ENCODE assay signal across 11 cellular contexts in the genomic region with DNA sequence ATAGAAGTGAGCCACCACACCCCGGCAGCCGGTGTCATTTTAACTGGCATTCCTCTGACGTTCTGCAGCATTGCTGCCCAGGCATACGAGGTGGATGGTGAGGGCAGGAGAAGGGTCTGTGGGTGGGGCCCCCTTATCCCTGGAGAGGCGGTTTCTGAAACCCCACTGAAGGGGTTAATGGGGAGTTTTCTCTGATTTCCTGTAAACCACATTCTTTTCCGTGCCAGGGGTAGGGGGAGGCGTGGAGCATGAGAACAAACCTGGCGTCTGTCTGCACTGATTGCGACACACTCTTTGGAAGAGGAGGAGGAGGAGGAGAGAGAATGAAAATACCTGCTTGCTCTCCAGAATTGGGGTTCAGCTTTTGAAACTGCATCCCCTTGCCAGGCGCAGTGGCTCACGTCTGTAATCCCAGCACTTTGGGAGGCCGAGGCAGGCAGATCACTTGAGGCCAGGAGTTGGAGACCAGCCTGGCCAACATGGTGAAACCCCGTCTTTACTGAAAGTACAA. TPM values are rescaled to one million over a fixed set of nuclear protein-coding genes. Genes with fewer than 3 reads are reported as not detected.
DNase-seq lines count a peak whose midpoint lies in the region; ATAC-seq and TF ChIP-seq lines count a peak whose summit lies in the region.
"Had no signal": no experiment of that assay in that cellular context is flagged by ENCODE, and none has a peak within 500 bp of the region (broad histone marks: within the 10 kb centered on the region; RNA-seq: fewer than 3 reads in every experiment).

No MANE protein-coding gene starts in this region.

- H3K27me3 ChIP-seq in H7 (ENCODE audit: control insufficient read depth, insufficient read depth, low read length), result no peaks in the 10 kb centered on the region
- H3K27me3 ChIP-seq in mammary epithelial cell (ENCODE audit: insufficient read depth, low read length), result no peaks in the 10 kb centered on the region
- peaks cover 0 to 3% of the 10 kb centered on the region in 2 donors for H3K27me3 ChIP-seq in left lung
- no peaks in the 10 kb centered on the region for H3K27me3 ChIP-seq in testis
- H3K27me3 ChIP-seq: neural progenitor cell had no signal

- in situ Hi-C loops in mammary epithelial cell (cut with MboI; ENCODE audit: low sequenced_read_pairs in 2 of 2), result no loop called here

- peaks cover 4% of the 10 kb centered on the region for H3K79me2 ChIP-seq in mammary epithelial cell (ENCODE audit: insufficient read depth, low read length)

- no peaks in the 10 kb centered on the region for H3K36me3 Mint-ChIP-seq in activated CD8-positive, alpha-beta T cell treated with anti-CD3 and anti-CD28 coated beads, Interleukin-2, amount 10 ng/mL, durations not matched to agents 7 days and 5 days (ENCODE audit: low read depth)
- H3K36me3 Mint-ChIP-seq: neural progenitor cell had no signal

- H2AFZ ChIP-seq in mammary epithelial cell (ENCODE audit: low read depth, low read length), result peak overlapping the region; percentile 43
- H2AFZ ChIP-seq: neural progenitor cell had no signal

- dilution Hi-C loops in mammary epithelial cell (cut with HindIII; ENCODE audit: low sequenced_read_pairs), result loop anchor here (5.0 kb wide), 3 partner anchors 46 to 226 kb away; a partner anchor contains a TSS

- DNase-seq in H7 (peak; percentile 71), mammary epithelial cell (peak; percentile 51), left lung (peak in 1 of 2 donors; percentile 41), testis (peak; percentile 59), NCI-H1105 treated with DMSO at 0.1 percent for 48 hours (lab: John Stamatoyannopoulos, UW) (no peak), foreskin melanocyte (no peak)
- DNase-seq in activated CD8-positive, alpha-beta T cell treated with anti-CD3 and anti-CD28 coated beads, Interleukin-2, amount 10 ng/mL, durations not matched to agents 7 days and 5 days, result no peak
- DNase-seq: activated CD4-positive, alpha-beta T cell treated with anti-CD3 and anti-CD28 coated beads, Interleukin-2, amount 50 U/mL, for 48 hours; NCI-H1417 treated with DMSO at 0.1 percent for 48 hours had no signal

- H3K27ac ChIP-seq in mammary epithelial cell (ENCODE audit: insufficient read depth, low read depth, low read length) (peak overlapping the region; percentile 9), left lung (peak overlapping the region; percentile 62 to 81), testis (no peak overlapping the region)
- H3K27ac ChIP-seq: neural progenitor cell had no signal

- CTCF ChIA-PET in mammary epithelial cell (lab: Charles Lee; ENCODE audit: low non-redundant PET), result no interaction called here
- CTCF ChIA-PET in activated CD8-positive, alpha-beta T cell treated with anti-CD3 and anti-CD28 coated beads, Interleukin-2, amount 10 ng/mL, durations not matched to agents 7 days and 5 days (lab: Charles Lee), result interaction anchor here (1.1 to 2.2 kb wide), 2 partner anchors 91 to 140 kb away, joined by 3 to 10 read pairs; no protein-coding TSS in a partner anchor

- POLR2A ChIA-PET in activated CD8-positive, alpha-beta T cell treated with anti-CD3 and anti-CD28 coated beads, Interleukin-2, amount 10 ng/mL, durations not matched to agents 7 days and 5 days (lab: Charles Lee), result no interaction called here

- no peaks in the 10 kb centered on the region for H3K36me3 ChIP-seq in H7 (replicated peaks; ENCODE audit: control insufficient read depth, insufficient read depth, low read length)
- H3K36me3 ChIP-seq in mammary epithelial cell (ENCODE audit: insufficient read depth, low read length), result no peaks in the 10 kb centered on the region
- H3K36me3 ChIP-seq in left lung, result no peaks in the 10 kb centered on the region
- H3K36me3 ChIP-seq in testis (ENCODE audit: low read depth, missing control alignments), result no peaks in the 10 kb centered on the region
- H3K36me3 ChIP-seq: neural progenitor cell had no signal

- peak overlapping the region; percentile 18 for H3K9ac ChIP-seq in mammary epithelial cell (ENCODE audit: insufficient read depth, low read length)
- H3K9ac ChIP-seq: neural progenitor cell had no signal

- no TSS peak for BruUV-seq in mammary epithelial cell (replicated peaks; lab: Mats Ljungman, UMichigan)

- no peak for TF ChIP-seq POLR2A in testis (IDR thresholded peaks at IDR 0.05)

- H3K4me1 Mint-ChIP-seq in activated CD8-positive, alpha-beta T cell treated with anti-CD3 and anti-CD28 coated beads, Interleukin-2, amount 10 ng/mL, durations not matched to agents 7 days and 5 days (ENCODE audit: low read depth), result peaks cover 53% of the 10 kb centered on the region

- peaks cover 35% of the 10 kb centered on the region for H3K4me1 ChIP-seq in mammary epithelial cell (ENCODE audit: insufficient read depth, low read length)
- H3K4me1 ChIP-seq in left lung, result peaks cover 26 to 65% of the 10 kb centered on the region in 2 donors
- H3K4me1 ChIP-seq in testis, result peaks cover 9% of the 10 kb centered on the region
- H3K4me1 ChIP-seq: neural progenitor cell had no signal

- H3K27me3 Mint-ChIP-seq in activated CD8-positive, alpha-beta T cell treated with anti-CD3 and anti-CD28 coated beads, Interleukin-2, amount 10 ng/mL, durations not matched to agents 7 days and 5 days (ENCODE audit: low read depth), result no peaks in the 10 kb centered on the region

- no peak overlapping the region for H3K4me3 Mint-ChIP-seq in activated CD8-positive, alpha-beta T cell treated with anti-CD3 and anti-CD28 coated beads, Interleukin-2, amount 10 ng/mL, durations not matched to agents 7 days and 5 days
- H3K4me3 Mint-ChIP-seq: neural progenitor cell had no signal

- H3K9me3 Mint-ChIP-seq in activated CD8-positive, alpha-beta T cell treated with anti-CD3 and anti-CD28 coated beads, Interleukin-2, amount 10 ng/mL, durations not matched to agents 7 days and 5 days (ENCODE audit: insufficient read depth), result no peaks in the 10 kb centered on the region
- H3K9me3 Mint-ChIP-seq: neural progenitor cell had no signal

- TF ChIP-seq CTCF in mammary epithelial cell (conservative IDR thresholded peaks at IDR 0.05 in 1 of 2, IDR thresholded peaks at IDR 0.05 in 1 of 2; ENCODE audit: extremely low read depth in 1 of 2, insufficient read depth in 1 of 2, low read depth in 1 of 2, low read length in 2 of 2) (no peak), left lung (IDR thresholded peaks at IDR 0.05) (no peak), testis (IDR thresholded peaks at IDR 0.05) (no peak)

- no peak overlapping the region for H3K27ac Mint-ChIP-seq in activated CD8-positive, alpha-beta T cell treated with anti-CD3 and anti-CD28 coated beads, Interleukin-2, amount 10 ng/mL, durations not matched to agents 7 days and 5 days
- H3K27ac Mint-ChIP-seq: neural progenitor cell had no signal

- peak overlapping the region; percentile 62 for H3K4me2 ChIP-seq in mammary epithelial cell (ENCODE audit: insufficient read depth, low read depth, low read length)
- H3K4me2 ChIP-seq: neural progenitor cell had no signal

- 1% methylated on average over 9 of the region's 13 CpGs for WGBS in mammary epithelial cell (ENCODE audit: low coverage, missing lambda C conversion rate)
- WGBS in testis, 2 donors, result 39 to 47% methylated on average over 13 of the region's 13 CpGs

- ATAC-seq in left lung, result peak; percentile 56
- ATAC-seq in GM21360 (IDR thresholded peaks at IDR 0.05; ENCODE audit: unreplicated experiment), result no peak
- ATAC-seq in activated CD8-positive, alpha-beta T cell treated with anti-CD3 and anti-CD28 coated beads, Interleukin-2, amount 10 ng/mL, durations not matched to agents 7 days and 5 days, result no peak

- intact Hi-C loops in mammary epithelial cell (cut with micrococcal nuclease) (loop anchor here (5.0 kb wide), 2 partner anchors 91 to 206 kb away; no protein-coding TSS in a partner anchor), left lung (cut with DNase I) (no loop called here), testis (cut with DNase I; ENCODE audit: low total_unique reads) (no loop called here)

- no peaks in the 10 kb centered on the region for H3K9me3 ChIP-seq in mammary epithelial cell (replicated peaks; ENCODE audit: insufficient read depth, low read length)
- no peaks in the 10 kb centered on the region for H3K9me3 ChIP-seq in left lung
- H3K9me3 ChIP-seq in testis, result no peaks in the 10 kb centered on the region

- H3K4me3 ChIP-seq in H7 (ENCODE audit: insufficient read depth, low read depth, low read length), result no peak overlapping the region
- no peak overlapping the region for H3K4me3 ChIP-seq in mammary epithelial cell (replicated peaks in 1 of 3; ENCODE audit: insufficient read depth in 1 of 3, low read depth in 2 of 3, low read length in 3 of 3)
- H3K4me3 ChIP-seq in left lung, result no peak overlapping the region
- H3K4me3 ChIP-seq in testis, result no peak overlapping the region
- H3K4me3 ChIP-seq: neural progenitor cell had no signal

- H4K20me1 ChIP-seq in mammary epithelial cell (ENCODE audit: insufficient read depth, low read length), result no peaks in the 10 kb centered on the region

RNA-seq across cellular contexts. Expression of a gene that starts 2.7 kb away (rescaled TPM):
- total RNA-seq in H7 (2014; rRNA removed; shearing (Covaris generic)), result 13.4 and 20.2 TPM in 2 replicates
- total RNA-seq in mammary epithelial cell (100 to 1,000 TPM in 1 of 2 donors, 10 to 100 TPM in 1; 20.5 to 122 TPM), left lung (100 to 1,000 TPM; 748 to 881 TPM), testis (100 to 1,000 TPM in 1 of 2 donors, 10 to 100 TPM in 1; 49.5 to 131 TPM)
- polyA plus RNA-seq in mammary epithelial cell (142 TPM), testis (ENCODE audit: insufficient read depth, low read depth, low replicate concordance) (500 TPM)
- polyA minus RNA-seq in mammary epithelial cell, result 403 TPM
- 1 to 10 TPM in 1 of 2 experiments, under 1 TPM in 1; 0.52 to 1.2 TPM for total RNA-seq in activated CD8-positive, alpha-beta T cell treated with anti-CD3 and anti-CD28 coated beads, Interleukin-2, amount 10 ng/mL, durations not matched to agents 7 days and 5 days

RNA-seq across cellular contexts. Expression of a gene that starts 14.2 kb away (rescaled TPM):
- 60.7 and 61.7 TPM in 2 replicates for total RNA-seq in H7 (2014; rRNA removed; shearing (Covaris generic))
- total RNA-seq in mammary epithelial cell (10 to 100 TPM; 50.2 to 95.9 TPM), left lung (10 to 100 TPM; 64.1 to 81.7 TPM), testis (10 to 100 TPM; 61.8 to 87.1 TPM)
- polyA plus RNA-seq in mammary epithelial cell (75.9 TPM), testis (ENCODE audit: insufficient read depth, low read depth, low replicate concordance) (105 TPM)
- 230 TPM for polyA minus RNA-seq in mammary epithelial cell
- total RNA-seq in activated CD8-positive, alpha-beta T cell treated with anti-CD3 and anti-CD28 coated beads, Interleukin-2, amount 10 ng/mL, durations not matched to agents 7 days and 5 days, result 10 to 100 TPM; 76.7 to 85.6 TPM

RNA-seq across cellular contexts. Expression of a gene that starts 16.3 kb away (rescaled TPM):
- 84.5 and 92.2 TPM in 2 replicates for total RNA-seq in H7 (2014; rRNA removed; shearing (Covaris generic))
- total RNA-seq in mammary epithelial cell (10 to 100 TPM; 45.0 to 73.3 TPM), left lung (10 to 100 TPM; 62.3 to 75.3 TPM), testis (10 to 100 TPM; 60.4 to 62.7 TPM)
- polyA plus RNA-seq in mammary epithelial cell (46.8 TPM), testis (ENCODE audit: insufficient read depth, low read depth, low replicate concordance) (65.8 TPM)
- polyA minus RNA-seq in mammary epithelial cell, result 28.9 TPM
- total RNA-seq in activated CD8-positive, alpha-beta T cell treated with anti-CD3 and anti-CD28 coated beads, Interleukin-2, amount 10 ng/mL, durations not matched to agents 7 days and 5 days, result 10 to 100 TPM; 13.9 to 15.2 TPM

RNA-seq across cellular contexts. Expression of a gene that starts 44.1 kb away (rescaled TPM):
- total RNA-seq in H7 (2014; rRNA removed; shearing (Covaris generic)), result 11.7 and 12.8 TPM in 2 replicates
- total RNA-seq in mammary epithelial cell (10 to 100 TPM; 59.0 to 95.1 TPM), left lung (10 to 100 TPM; 24.2 to 27.6 TPM), testis (1 to 10 TPM; 7.4 to 7.5 TPM)
- polyA plus RNA-seq in mammary epithelial cell (31.9 TPM), testis (ENCODE audit: insufficient read depth, low read depth, low replicate concordance) (12.8 TPM)
- polyA minus RNA-seq in mammary epithelial cell, result 31.9 TPM
- 10 to 100 TPM; 28.2 to 28.5 TPM for total RNA-seq in activated CD8-positive, alpha-beta T cell treated with anti-CD3 and anti-CD28 coated beads, Interleukin-2, amount 10 ng/mL, durations not matched to agents 7 days and 5 days

RNA-seq across cellular contexts. Expression of a gene that starts 49.3 kb away (rescaled TPM):
- total RNA-seq in H7 (2014; rRNA removed; shearing (Covaris generic)), result 9.5 and 13.3 TPM in 2 replicates
- total RNA-seq in mammary epithelial cell (under 1 TPM; 0.17 to 0.96 TPM), left lung (10 to 100 TPM; 11.5 to 51.3 TPM), testis (1 to 10 TPM; 1.1 to 4.5 TPM)
- polyA plus RNA-seq in mammary epithelial cell (not detected), testis (ENCODE audit: insufficient read depth, low read depth, low replicate concordance) (8.9 TPM)
- polyA minus RNA-seq in mammary epithelial cell, result not detected
- total RNA-seq in activated CD8-positive, alpha-beta T cell treated with anti-CD3 and anti-CD28 coated beads, Interleukin-2, amount 10 ng/mL, durations not matched to agents 7 days and 5 days, result 100 to 1,000 TPM; 122 to 125 TPM

Comparison
In these comparisons a context has a peak if more than half of its experiments do, and no peak if none do; other contexts are left out.
1. DNase-seq: peak in H7 (single experiment), mammary epithelial cell (single experiment) and testis (single experiment); none in NCI-H1105 treated with DMSO at 0.1 percent for 48 hours (single experiment), activated CD8-positive, alpha-beta T cell treated with anti-CD3 and anti-CD28 coated beads, Interleukin-2, amount 10 ng/mL, durations not matched to agents 7 days and 5 days (single experiment) and foreskin melanocyte (single experiment).
2. H3K27ac ChIP-seq: peak in mammary epithelial cell (single experiment) and left lung (2 of 2); none in testis (0 of 2).
3. RNA of a gene that starts 2.7 kb away (total RNA-seq): 748 to 881 TPM in left lung; 49.5 to 131 TPM in testis, 20.5 to 122 TPM in mammary epithelial cell, 13.4 to 20.2 TPM in H7 and 0.52 to 1.2 TPM in activated CD8-positive, alpha-beta T cell treated with anti-CD3 and anti-CD28 coated beads, Interleukin-2, amount 10 ng/mL, durations not matched to agents 7 days and 5 days; every median in the first group is over 4 times any median in the second.